11 cellular contexts compared by ENCODE assay signal in genomic region chr2:214481204-214481603, GRCh38.
DNase-seq lines count a peak whose midpoint lies in the region; ATAC-seq lines count a peak whose summit lies in the region.
"Had no signal": no experiment of that assay in that cellular context is flagged by ENCODE, and none has a peak within 500 bp of the region (broad histone marks: within the 10 kb centered on the region; RNA-seq: fewer than 3 reads in every experiment).

No MANE protein-coding gene starts in this region.

- no peaks in the 10 kb centered on the region for H3K79me1 ChIP-seq in mesendoderm (ENCODE audit: low read length)

- H2AK5ac ChIP-seq in mesendoderm (ENCODE audit: low read length), result no peak overlapping the region

- H3K4me2 ChIP-seq in mesendoderm (ENCODE audit: low read length), result no peak overlapping the region

- no peaks in the 10 kb centered on the region for H3K27me3 ChIP-seq in mesendoderm (ENCODE audit: insufficient read depth, low read length, poor library complexity)
- H3K27me3 ChIP-seq: colonic mucosa had no signal

- ATAC-seq in left cardiac atrium, result peak; percentile 90 to 94

- no peak overlapping the region for H2BK120ac ChIP-seq in mesendoderm (ENCODE audit: low read depth, low read length)

- H4K8ac ChIP-seq in mesendoderm (ENCODE audit: low read depth, low read length), result no peak overlapping the region

- H3K9ac ChIP-seq in mesendoderm (ENCODE audit: low read length), result no peak overlapping the region

- no peak overlapping the region for H2BK15ac ChIP-seq in mesendoderm (replicated peaks; ENCODE audit: low read depth)

- no peak overlapping the region for H3K18ac ChIP-seq in mesendoderm (ENCODE audit: low read length)

- no peak overlapping the region for H2BK5ac ChIP-seq in mesendoderm (ENCODE audit: low read length)

- no peaks in the 10 kb centered on the region for H3K79me2 ChIP-seq in mesendoderm (ENCODE audit: control insufficient read depth, insufficient read depth, low read length)

- no peaks in the 10 kb centered on the region for H3K4me1 ChIP-seq in mesendoderm (ENCODE audit: control insufficient read depth, low read depth, low read length)
- H3K4me1 ChIP-seq: colonic mucosa had no signal

- H3K23ac ChIP-seq in mesendoderm (ENCODE audit: low read length), result no peak overlapping the region

- no peak overlapping the region for H3K4ac ChIP-seq in mesendoderm (ENCODE audit: low read depth, low read length)

- H3K56ac ChIP-seq in mesendoderm (ENCODE audit: low read length), result no peak overlapping the region

- H3K4me3 ChIP-seq in mesendoderm (ENCODE audit: low read length), result no peak overlapping the region
- H3K4me3 ChIP-seq: colonic mucosa had no signal

- no peaks in the 10 kb centered on the region for H3K36me3 ChIP-seq in mesendoderm (ENCODE audit: control insufficient read depth, insufficient read depth, low read length)
- H3K36me3 ChIP-seq: colonic mucosa had no signal

- no peak overlapping the region for H4K5ac ChIP-seq in mesendoderm (ENCODE audit: low read length)

- intact Hi-C loops in left cardiac atrium (cut with DNase I), result no loop called here

- DNase-seq in NCI-H146 (lab: John Stamatoyannopoulos, UW) (peak; percentile 44), NCI-H146 treated with DMSO at 0.1 percent for 48 hours (lab: John Stamatoyannopoulos, UW; ENCODE audit: unreplicated experiment) (no peak), SHP77 treated with DMSO at 0.1 percent for 48 hours (lab: John Stamatoyannopoulos, UW) (peak; percentile 33), left cardiac atrium (no peak), substantia nigra (lab: John Stamatoyannopoulos, UW) (peak in 8 of 49 donors; percentile 0 to 34 (median 9)), activated T-cell treated with anti-CD3 and anti-CD28 coated beads for 4 hours (no peak), mesendoderm (no peak)
- DNase-seq in activated effector memory CD4-positive, alpha-beta T cell treated with Interleukin-2 at 50 U/mL for 16 hours, result no peak
- DNase-seq: colonic mucosa, immature natural killer cell had no signal

- H3K27ac ChIP-seq in substantia nigra (ENCODE audit: low read depth, low read length, poor library complexity, severe bottlenecking) (peak overlapping the region; percentile 23), mesendoderm (ENCODE audit: low read depth, low read length) (no peak overlapping the region)
- H3K27ac ChIP-seq: colonic mucosa, HL-60 had no signal

- no CpG with 5 or more reads among the region's 1 CpG for WGBS in mesendoderm (ENCODE audit: extremely low coverage, insufficient coverage, low lambda C conversion rate)

Comparison
In these comparisons a context has a peak if more than half of its experiments do, and no peak if none do; other contexts are left out.
1. DNase-seq: peak in NCI-H146 (single experiment) and SHP77 treated with DMSO at 0.1 percent for 48 hours (single experiment); none in NCI-H146 treated with DMSO at 0.1 percent for 48 hours (single experiment), left cardiac atrium (single experiment), activated T-cell treated with anti-CD3 and anti-CD28 coated beads for 4 hours (single experiment), activated effector memory CD4-positive, alpha-beta T cell treated with Interleukin-2 at 50 U/mL for 16 hours (single experiment) and mesendoderm (single experiment).